Comparison of ENCODE assay signal across 20 cellular contexts in the genomic region with DNA sequence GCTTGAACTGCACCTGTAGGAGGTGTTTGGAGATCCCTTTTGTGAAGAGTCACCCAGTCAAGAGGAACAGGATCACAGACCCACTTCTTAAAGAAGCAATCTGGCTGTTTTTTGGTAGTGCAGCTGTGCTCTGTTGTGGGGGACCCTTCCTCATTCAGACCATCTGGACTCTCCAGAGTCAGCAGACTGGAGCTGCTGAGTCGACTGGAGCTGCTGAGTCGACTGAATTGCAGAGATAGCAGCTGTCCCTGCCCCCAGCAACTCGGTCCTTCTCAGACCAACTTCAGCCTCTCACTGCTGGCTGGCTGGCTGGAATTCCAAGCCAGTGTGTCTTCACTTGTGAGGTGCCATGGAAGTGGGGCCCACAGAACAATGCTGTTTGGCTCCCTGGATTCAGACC. TPM values are rescaled to one million over a fixed set of nuclear protein-coding genes. Genes with fewer than 3 reads are reported as not detected.
DNase-seq lines count a peak whose midpoint lies in the region; ATAC-seq, FAIRE-seq and TF ChIP-seq lines count a peak whose summit lies in the region.
"Had no signal": no experiment of that assay in that cellular context is flagged by ENCODE, and none has a peak within 500 bp of the region (broad histone marks: within the 10 kb centered on the region; RNA-seq: fewer than 3 reads in every experiment).

No MANE protein-coding gene starts in this region.

- no peak for FAIRE-seq in HepG2 (lab: Jason Lieb, UNC)
- FAIRE-seq: GM12878, RCC 7860 had no signal

- TF ChIP-seq POLR2A in HepG2 (IDR thresholded peaks at IDR 0.05; ENCODE audit: insufficient read depth in 1 of 2, low read depth in 2 of 2, low read length in 2 of 2) (no peak), right lobe of liver (IDR thresholded peaks at IDR 0.05) (no peak)

- no peaks in the 10 kb centered on the region for H3K79me1 ChIP-seq in mesendoderm (ENCODE audit: low read length)

- H3K27ac Mint-ChIP-seq in WTC11 = no peak overlapping the region
- H3K27ac Mint-ChIP-seq: B cell had no signal

- no peak overlapping the region for H3K27ac ChIP-seq in HepG2 (ENCODE audit: extremely low read length, insufficient read depth, low read length)
- H3K27ac ChIP-seq in right lobe of liver = no peak overlapping the region
- no peak overlapping the region for H3K27ac ChIP-seq in mesendoderm (ENCODE audit: low read depth, low read length)
- H3K27ac ChIP-seq: GM23248 had no signal

- POLR2A ChIA-PET in HepG2 (lab: Yijun Ruan, JAX) = no interaction called here
- POLR2A ChIA-PET in WTC11 (lab: Charles Lee) = no interaction called here

- no peak overlapping the region for H3K4me2 ChIP-seq in HepG2 (ENCODE audit: low read depth, low read length)
- H3K4me2 ChIP-seq in mesendoderm (ENCODE audit: low read length) = no peak overlapping the region

- no peak overlapping the region for H2AFZ ChIP-seq in HepG2 (ENCODE audit: low read length)
- H2AFZ ChIP-seq: GM23248 had no signal

- in situ Hi-C loops in HepG2 (cut with HindIII; ENCODE audit: extremely low pct_ligation_motif_present, low pct_unique_long_range_greater_than_20kb) = no loop called here

- H4K20me1 ChIP-seq in HepG2 (ENCODE audit: insufficient read depth, low read length) = no peaks in the 10 kb centered on the region

- peak overlapping the region; percentile 63 for H3K56ac ChIP-seq in mesendoderm (ENCODE audit: low read length)

- H4K8ac ChIP-seq in mesendoderm (ENCODE audit: low read depth, low read length) = no peak overlapping the region

- no peak for DNase-seq in HepG2 (ENCODE audit: low spot score)
- no peak for DNase-seq in right lobe of liver
- peak; percentile 11 for DNase-seq in WTC11 (ENCODE audit: low spot score)
- DNase-seq in mesendoderm = peak; percentile 53
- DNase-seq in NCI-H345 (lab: John Stamatoyannopoulos, UW) = no peak
- DNase-seq in nucleus accumbens (lab: John Stamatoyannopoulos, UW) = no peak
- DNase-seq: COR-L47, DMS153, GM23248, KG1, NCI-H1105 treated with DMSO at 0.1 percent for 48 hours, NCI-H1694, NCI-H2227 treated with DMSO at 0.1 percent for 48 hours, NCI-H69, Right ventricle myocardium superior had no signal

- no peak overlapping the region for H3K18ac ChIP-seq in mesendoderm (ENCODE audit: low read length)

- no peak overlapping the region for H3K23ac ChIP-seq in mesendoderm (ENCODE audit: low read length)

- H3K4me1 ChIP-seq in HepG2 (ENCODE audit: insufficient read depth, low read length) (peaks cover 30% of the 10 kb centered on the region), right lobe of liver (no peaks in the 10 kb centered on the region), mesendoderm (ENCODE audit: control insufficient read depth, low read depth, low read length) (peaks cover 5% of the 10 kb centered on the region)

- H3K9ac ChIP-seq in HepG2 (ENCODE audit: insufficient read depth, low read depth, low read length) = no peak overlapping the region
- H3K9ac ChIP-seq in mesendoderm (ENCODE audit: low read length) = no peak overlapping the region
- H3K9ac ChIP-seq: GM23248 had no signal

- CTCF ChIA-PET in HepG2 (lab: Yijun Ruan, JAX; ENCODE audit: low intra/inter-chr PET ratio, low total read pairs) = no interaction called here
- CTCF ChIA-PET in WTC11 (lab: Charles Lee) = interaction anchor here (0.7 to 2.8 kb wide), 2 partner anchors 8 to 16 kb away, joined by 4 to 20 read pairs; no protein-coding TSS in a partner anchor

- no peak overlapping the region for H3K4ac ChIP-seq in mesendoderm (ENCODE audit: low read depth, low read length)

- H3K27me3 Mint-ChIP-seq in WTC11 (ENCODE audit: low read depth) = no peaks in the 10 kb centered on the region
- H3K27me3 Mint-ChIP-seq: B cell had no signal

- TF ChIP-seq EP300 in HepG2 (IDR thresholded peaks at IDR 0.05; ENCODE audit: low read depth in 2 of 2, low read length in 2 of 2) = no peak
- TF ChIP-seq EP300 in HepG2 (CRISPR knock-in tag; IDR thresholded peaks at IDR 0.05; ENCODE audit: borderline replicate concordance) = no peak

- intact Hi-C loops in HepG2 (cut with micrococcal nuclease; ENCODE audit: unreplicated experiment) (no loop called here), right lobe of liver (cut with DNase I) (no loop called here)

- 0 out of 2 replicates have a peak, but pooled peaks cover 3% of the 10 kb centered on the region for H3K4me1 Mint-ChIP-seq in WTC11
- H3K4me1 Mint-ChIP-seq: B cell had no signal

- H3K9me3 ChIP-seq in HepG2 (ENCODE audit: low read length) (no peaks in the 10 kb centered on the region), right lobe of liver (no peaks in the 10 kb centered on the region)

- TF ChIP-seq CTCF in HepG2 (CRISPR knock-in tag; IDR thresholded peaks at IDR 0.05) (no peak), right lobe of liver (IDR thresholded peaks at IDR 0.05) (no peak), WTC11 (IDR thresholded peaks at IDR 0.05) (no peak)

- no peak overlapping the region for H4K5ac ChIP-seq in mesendoderm (ENCODE audit: low read length)

- no peaks in the 10 kb centered on the region for H3K27me3 ChIP-seq in HepG2 (ENCODE audit: control insufficient read depth in 1 of 2, insufficient read depth in 2 of 2, low read length in 2 of 2)
- no peaks in the 10 kb centered on the region for H3K27me3 ChIP-seq in right lobe of liver
- no peaks in the 10 kb centered on the region for H3K27me3 ChIP-seq in mesendoderm (ENCODE audit: insufficient read depth, low read length, poor library complexity)

- ATAC-seq in HepG2 (no peak), right lobe of liver (no peak), WTC11 (peak; percentile 60), GM21515 (IDR thresholded peaks at IDR 0.05; ENCODE audit: unreplicated experiment) (no peak), GM21723 (IDR thresholded peaks at IDR 0.05; ENCODE audit: unreplicated experiment) (no peak)
- ATAC-seq: GM12878 had no signal

- TF ChIP-seq RAD21 in HepG2 (CRISPR knock-in tag; IDR thresholded peaks at IDR 0.05) = no peak

- H2AK5ac ChIP-seq in mesendoderm (ENCODE audit: low read length) = no peak overlapping the region

- H3K36me3 Mint-ChIP-seq in WTC11 = peaks cover 26% of the 10 kb centered on the region

- H2BK5ac ChIP-seq in mesendoderm (ENCODE audit: low read length) = no peak overlapping the region

- WGBS in HepG2 (ENCODE audit: low lambda C conversion rate) = 94% methylated on average over 3 of the region's 3 CpGs
- WGBS in right lobe of liver (ENCODE audit: insufficient coverage, low coverage, low lambda C conversion rate, missing lambda C conversion rate) = 53% methylated on average over 2 of the region's 3 CpGs
- no CpG with 5 or more reads among the region's 3 CpGs for WGBS in mesendoderm (ENCODE audit: extremely low coverage, insufficient coverage, low lambda C conversion rate)

- H3K9me3 Mint-ChIP-seq in WTC11 = peaks cover 12% of the 10 kb centered on the region

- BruUV-seq in HepG2 (replicated peaks; lab: Mats Ljungman, UMichigan) = no TSS peak

- no peaks in the 10 kb centered on the region for H3K79me2 ChIP-seq in HepG2 (ENCODE audit: insufficient read depth, low read length)
- H3K79me2 ChIP-seq in mesendoderm (ENCODE audit: control insufficient read depth, insufficient read depth, low read length) = no peaks in the 10 kb centered on the region

- H3K4me3 ChIP-seq in HepG2 (replicated peaks in 1 of 3; ENCODE audit: insufficient read depth in 1 of 3, low read depth in 2 of 3, low read length in 3 of 3) (no peak overlapping the region), right lobe of liver (no peak overlapping the region), mesendoderm (ENCODE audit: low read length) (no peak overlapping the region)
- H3K4me3 ChIP-seq: GM12878, GM23248 had no signal

- peaks cover 2 to 7% of the 10 kb centered on the region in 2 experiments; a peak in 2 of 5 replicates for H3K36me3 ChIP-seq in HepG2 (replicated peaks in 1 of 2; ENCODE audit: control insufficient read depth in 1 of 2, insufficient read depth in 2 of 2, low read length in 2 of 2)
- H3K36me3 ChIP-seq in right lobe of liver = no peaks in the 10 kb centered on the region
- no peaks in the 10 kb centered on the region for H3K36me3 ChIP-seq in mesendoderm (ENCODE audit: control insufficient read depth, insufficient read depth, low read length)

- no peak overlapping the region for H3K4me3 Mint-ChIP-seq in WTC11
- H3K4me3 Mint-ChIP-seq: B cell had no signal

- H2BK120ac ChIP-seq in mesendoderm (ENCODE audit: low read depth, low read length) = no peak overlapping the region

- H2BK15ac ChIP-seq in mesendoderm (replicated peaks; ENCODE audit: low read depth) = no peak overlapping the region

TF ChIP-seq in HepG2, 621 proteins besides CTCF, POLR2A, EP300 and RAD21 (continues in another document):
- peak; percentile 23; the same call in 1 of the 2 replicates for TF ChIP-seq MAFF (IDR thresholded peaks at IDR 0.05; ENCODE audit: low read depth, low read length)

RNA-seq across cellular contexts. Expression of a gene that starts 56.8 kb away (rescaled TPM):
- total RNA-seq in HepG2 (2016; rRNA removed; fragmentation: Illumina TruSeq; extraction: Trizol) (53.6 and 61.1 TPM in 2 replicates), right lobe of liver (10 to 100 TPM; 10.0 to 21.7 (median 13.5) TPM), WTC11 (2021) (43.3 to 54.7 TPM (median 49.2 TPM) in 3 replicates)
- 12.2 and 13.6 TPM in 2 replicates for total RNA-seq in HepG2 (2016; cell fraction: cytosol; rRNA removed; fragmentation: Illumina TruSeq; extraction: Trizol; ENCODE audit: low read depth)
- total RNA-seq in HepG2 (2016; cell fraction: insoluble cytoplasmic fraction; rRNA removed; fragmentation: Illumina TruSeq; extraction: Trizol) = 52.8 and 54.7 TPM in 2 replicates
- total RNA-seq in HepG2 (2016; cell fraction: membrane; rRNA removed; fragmentation: Illumina TruSeq; extraction: Trizol) = 11.7 and 16.6 TPM in 2 replicates
- 91.0 and 91.9 TPM in 2 replicates for total RNA-seq in HepG2 (2016; cell fraction: nucleus; rRNA removed; fragmentation: Illumina TruSeq; extraction: Trizol)
- polyA plus RNA-seq in HepG2 (2011; rRNA removed) = 42.6 and 43.7 TPM in 2 replicates
- 17.6 and 24.0 TPM in 2 replicates for polyA plus RNA-seq in HepG2 (2011; cell fraction: cytosol; rRNA removed)
- 40.3 and 49.2 TPM in 2 replicates for polyA plus RNA-seq in HepG2 (2011; cell fraction: nucleus; rRNA removed)
- polyA plus RNA-seq in HepG2 (2012) = 37.8 and 51.2 TPM in 2 replicates
- 2.1 and 2.2 TPM in 2 replicates for polyA plus RNA-seq in HepG2 (2016; cell fraction: cytosol; fragmentation: Illumina TruSeq; extraction: Trizol; ENCODE audit: low read depth)
- 28.7 and 33.8 TPM in 2 replicates for polyA plus RNA-seq in HepG2 (2016; cell fraction: insoluble cytoplasmic fraction; fragmentation: Illumina TruSeq; extraction: Trizol; ENCODE audit: low read depth)
- 4.6 and 5.4 TPM in 2 replicates for polyA plus RNA-seq in HepG2 (2016; cell fraction: membrane; fragmentation: Illumina TruSeq; extraction: Trizol; ENCODE audit: low read depth)
- polyA plus RNA-seq in HepG2 (2016; cell fraction: nucleus; fragmentation: Illumina TruSeq; extraction: Trizol; ENCODE audit: insufficient read depth, low read depth) = 66.1 and 71.1 TPM in 2 replicates
- polyA minus RNA-seq in HepG2 (2011; rRNA and poly(A)+ RNA removed; ENCODE audit: low replicate concordance) = 20.6 and 37.0 TPM in 2 replicates
- 31.9 and 40.3 TPM in 2 replicates for polyA minus RNA-seq in HepG2 (2011; cell fraction: cytosol; rRNA and poly(A)+ RNA removed)
- 153 and 158 TPM in 2 replicates for polyA minus RNA-seq in HepG2 (2011; cell fraction: nucleus; rRNA and poly(A)+ RNA removed)
- 20.3 TPM for polyA plus RNA-seq in mesendoderm (2013, experiment 1 of 2)
- 19.9 TPM for polyA plus RNA-seq in mesendoderm (2013, experiment 2 of 2)

Comparison
In these comparisons a context has a peak if more than half of its experiments do, and no peak if none do; other contexts are left out.
1. DNase-seq: peak in WTC11 (single experiment) and mesendoderm (single experiment); none in HepG2 (single experiment), right lobe of liver (0 of 3), NCI-H345 (single experiment) and nucleus accumbens (0 of 56).